1 cellular context compared by ENCODE assay signal in the genomic region with DNA sequence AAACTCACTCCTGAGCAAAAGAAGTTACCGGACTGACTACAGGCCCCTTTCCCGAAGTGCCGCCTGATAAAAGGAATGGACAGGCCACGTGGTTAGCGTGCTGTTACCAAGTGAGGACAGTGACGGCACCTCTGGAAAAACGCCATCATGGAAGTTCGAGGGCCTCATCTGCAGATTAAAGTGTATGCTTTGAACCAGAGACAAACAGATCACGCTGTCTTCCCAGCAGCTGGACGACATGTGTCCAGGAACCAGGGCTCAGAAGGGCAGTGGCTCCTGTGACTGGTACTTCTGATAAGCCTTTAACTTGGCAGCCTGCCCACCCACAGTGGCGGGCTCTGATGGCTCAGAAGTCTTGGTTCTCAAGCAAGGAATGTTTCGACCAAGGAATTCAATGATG.
TF ChIP-seq lines count a peak whose summit lies in the region.

No MANE protein-coding gene starts in this region.

TF ChIP-seq in HepG2, 621 proteins besides CTCF, POLR2A, EP300 and RAD21 (continues in another document):
- TF ChIP-seq, protein P1, sequence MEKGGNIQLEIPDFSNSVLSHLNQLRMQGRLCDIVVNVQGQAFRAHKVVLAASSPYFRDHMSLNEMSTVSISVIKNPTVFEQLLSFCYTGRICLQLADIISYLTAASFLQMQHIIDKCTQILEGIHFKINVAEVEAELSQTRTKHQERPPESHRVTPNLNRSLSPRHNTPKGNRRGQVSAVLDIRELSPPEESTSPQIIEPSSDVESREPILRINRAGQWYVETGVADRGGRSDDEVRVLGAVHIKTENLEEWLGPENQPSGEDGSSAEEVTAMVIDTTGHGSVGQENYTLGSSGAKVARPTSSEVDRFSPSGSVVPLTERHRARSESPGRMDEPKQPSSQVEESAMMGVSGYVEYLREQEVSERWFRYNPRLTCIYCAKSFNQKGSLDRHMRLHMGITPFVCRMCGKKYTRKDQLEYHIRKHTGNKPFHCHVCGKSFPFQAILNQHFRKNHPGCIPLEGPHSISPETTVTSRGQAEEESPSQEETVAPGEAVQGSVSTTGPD (CRISPR knock-in tag; IDR thresholded peaks at IDR 0.05), result no peak
- no peak for TF ChIP-seq GFI1 (CRISPR knock-in tag; IDR thresholded peaks at IDR 0.05; ENCODE audit: borderline replicate concordance)
- no peak for TF ChIP-seq ZNF547 (CRISPR knock-in tag; IDR thresholded peaks at IDR 0.05)
- TF ChIP-seq RFX1 (IDR thresholded peaks at IDR 0.05), result no peak
- 0 out of 2 replicates have a peak, but pooled peaks have one; percentile 20 for TF ChIP-seq HDAC1 (CRISPR knock-in tag; IDR thresholded peaks at IDR 0.05)
- TF ChIP-seq, protein P2, sequence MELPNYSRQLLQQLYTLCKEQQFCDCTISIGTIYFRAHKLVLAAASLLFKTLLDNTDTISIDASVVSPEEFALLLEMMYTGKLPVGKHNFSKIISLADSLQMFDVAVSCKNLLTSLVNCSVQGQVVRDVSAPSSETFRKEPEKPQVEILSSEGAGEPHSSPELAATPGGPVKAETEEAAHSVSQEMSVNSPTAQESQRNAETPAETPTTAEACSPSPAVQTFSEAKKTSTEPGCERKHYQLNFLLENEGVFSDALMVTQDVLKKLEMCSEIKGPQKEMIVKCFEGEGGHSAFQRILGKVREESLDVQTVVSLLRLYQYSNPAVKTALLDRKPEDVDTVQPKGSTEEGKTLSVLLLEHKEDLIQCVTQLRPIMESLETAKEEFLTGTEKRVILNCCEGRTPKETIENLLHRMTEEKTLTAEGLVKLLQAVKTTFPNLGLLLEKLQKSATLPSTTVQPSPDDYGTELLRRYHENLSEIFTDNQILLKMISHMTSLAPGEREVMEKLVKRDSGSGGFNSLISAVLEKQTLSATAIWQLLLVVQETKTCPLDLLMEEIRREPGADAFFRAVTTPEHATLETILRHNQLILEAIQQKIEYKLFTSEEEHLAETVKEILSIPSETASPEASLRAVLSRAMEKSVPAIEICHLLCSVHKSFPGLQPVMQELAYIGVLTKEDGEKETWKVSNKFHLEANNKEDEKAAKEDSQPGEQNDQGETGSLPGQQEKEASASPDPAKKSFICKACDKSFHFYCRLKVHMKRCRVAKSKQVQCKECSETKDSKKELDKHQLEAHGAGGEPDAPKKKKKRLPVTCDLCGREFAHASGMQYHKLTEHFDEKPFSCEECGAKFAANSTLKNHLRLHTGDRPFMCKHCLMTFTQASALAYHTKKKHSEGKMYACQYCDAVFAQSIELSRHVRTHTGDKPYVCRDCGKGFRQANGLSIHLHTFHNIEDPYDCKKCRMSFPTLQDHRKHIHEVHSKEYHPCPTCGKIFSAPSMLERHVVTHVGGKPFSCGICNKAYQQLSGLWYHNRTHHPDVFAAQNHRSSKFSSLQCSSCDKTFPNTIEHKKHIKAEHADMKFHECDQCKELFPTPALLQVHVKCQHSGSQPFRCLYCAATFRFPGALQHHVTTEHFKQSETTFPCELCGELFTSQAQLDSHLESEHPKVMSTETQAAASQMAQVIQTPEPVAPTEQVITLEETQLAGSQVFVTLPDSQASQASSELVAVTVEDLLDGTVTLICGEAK (IDR thresholded peaks at IDR 0.05), result no peak
- TF ChIP-seq, protein P2 (CRISPR knock-in tag; IDR thresholded peaks at IDR 0.05), result no peak
- TF ChIP-seq, protein P3, sequence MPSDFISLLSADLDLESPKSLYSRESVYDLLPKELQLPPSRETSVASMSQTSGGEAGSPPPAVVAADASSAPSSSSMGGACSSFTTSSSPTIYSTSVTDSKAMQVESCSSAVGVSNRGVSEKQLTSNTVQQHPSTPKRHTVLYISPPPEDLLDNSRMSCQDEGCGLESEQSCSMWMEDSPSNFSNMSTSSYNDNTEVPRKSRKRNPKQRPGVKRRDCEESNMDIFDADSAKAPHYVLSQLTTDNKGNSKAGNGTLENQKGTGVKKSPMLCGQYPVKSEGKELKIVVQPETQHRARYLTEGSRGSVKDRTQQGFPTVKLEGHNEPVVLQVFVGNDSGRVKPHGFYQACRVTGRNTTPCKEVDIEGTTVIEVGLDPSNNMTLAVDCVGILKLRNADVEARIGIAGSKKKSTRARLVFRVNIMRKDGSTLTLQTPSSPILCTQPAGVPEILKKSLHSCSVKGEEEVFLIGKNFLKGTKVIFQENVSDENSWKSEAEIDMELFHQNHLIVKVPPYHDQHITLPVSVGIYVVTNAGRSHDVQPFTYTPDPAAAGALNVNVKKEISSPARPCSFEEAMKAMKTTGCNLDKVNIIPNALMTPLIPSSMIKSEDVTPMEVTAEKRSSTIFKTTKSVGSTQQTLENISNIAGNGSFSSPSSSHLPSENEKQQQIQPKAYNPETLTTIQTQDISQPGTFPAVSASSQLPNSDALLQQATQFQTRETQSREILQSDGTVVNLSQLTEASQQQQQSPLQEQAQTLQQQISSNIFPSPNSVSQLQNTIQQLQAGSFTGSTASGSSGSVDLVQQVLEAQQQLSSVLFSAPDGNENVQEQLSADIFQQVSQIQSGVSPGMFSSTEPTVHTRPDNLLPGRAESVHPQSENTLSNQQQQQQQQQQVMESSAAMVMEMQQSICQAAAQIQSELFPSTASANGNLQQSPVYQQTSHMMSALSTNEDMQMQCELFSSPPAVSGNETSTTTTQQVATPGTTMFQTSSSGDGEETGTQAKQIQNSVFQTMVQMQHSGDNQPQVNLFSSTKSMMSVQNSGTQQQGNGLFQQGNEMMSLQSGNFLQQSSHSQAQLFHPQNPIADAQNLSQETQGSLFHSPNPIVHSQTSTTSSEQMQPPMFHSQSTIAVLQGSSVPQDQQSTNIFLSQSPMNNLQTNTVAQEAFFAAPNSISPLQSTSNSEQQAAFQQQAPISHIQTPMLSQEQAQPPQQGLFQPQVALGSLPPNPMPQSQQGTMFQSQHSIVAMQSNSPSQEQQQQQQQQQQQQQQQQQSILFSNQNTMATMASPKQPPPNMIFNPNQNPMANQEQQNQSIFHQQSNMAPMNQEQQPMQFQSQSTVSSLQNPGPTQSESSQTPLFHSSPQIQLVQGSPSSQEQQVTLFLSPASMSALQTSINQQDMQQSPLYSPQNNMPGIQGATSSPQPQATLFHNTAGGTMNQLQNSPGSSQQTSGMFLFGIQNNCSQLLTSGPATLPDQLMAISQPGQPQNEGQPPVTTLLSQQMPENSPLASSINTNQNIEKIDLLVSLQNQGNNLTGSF (CRISPR knock-in tag; IDR thresholded peaks at IDR 0.05), result no peak
- no peak for TF ChIP-seq ZNF543 (CRISPR knock-in tag; IDR thresholded peaks at IDR 0.05)
- no peak for TF ChIP-seq MAFF (IDR thresholded peaks at IDR 0.05; ENCODE audit: low read depth, low read length)
- TF ChIP-seq, protein P4, sequence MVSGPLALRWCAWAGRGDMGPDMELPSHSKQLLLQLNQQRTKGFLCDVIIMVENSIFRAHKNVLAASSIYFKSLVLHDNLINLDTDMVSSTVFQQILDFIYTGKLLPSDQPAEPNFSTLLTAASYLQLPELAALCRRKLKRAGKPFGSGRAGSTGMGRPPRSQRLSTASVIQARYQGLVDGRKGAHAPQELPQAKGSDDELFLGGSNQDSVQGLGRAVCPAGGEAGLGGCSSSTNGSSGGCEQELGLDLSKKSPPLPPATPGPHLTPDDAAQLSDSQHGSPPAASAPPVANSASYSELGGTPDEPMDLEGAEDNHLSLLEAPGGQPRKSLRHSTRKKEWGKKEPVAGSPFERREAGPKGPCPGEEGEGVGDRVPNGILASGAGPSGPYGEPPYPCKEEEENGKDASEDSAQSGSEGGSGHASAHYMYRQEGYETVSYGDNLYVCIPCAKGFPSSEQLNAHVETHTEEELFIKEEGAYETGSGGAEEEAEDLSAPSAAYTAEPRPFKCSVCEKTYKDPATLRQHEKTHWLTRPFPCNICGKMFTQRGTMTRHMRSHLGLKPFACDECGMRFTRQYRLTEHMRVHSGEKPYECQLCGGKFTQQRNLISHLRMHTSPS (CRISPR knock-in tag; IDR thresholded peaks at IDR 0.05; ENCODE audit: low read depth), result 0 out of 2 replicates have a peak, but pooled peaks have one; percentile 25
- 0 out of 2 replicates have a peak, but pooled peaks have one; percentile 23 for TF ChIP-seq ERF (CRISPR knock-in tag; IDR thresholded peaks at IDR 0.05)
- TF ChIP-seq ZNF781 (CRISPR knock-in tag; IDR thresholded peaks at IDR 0.05; ENCODE audit: borderline replicate concordance, not compliant biosample characterization), result peak; percentile 38
- TF ChIP-seq, protein P5, sequence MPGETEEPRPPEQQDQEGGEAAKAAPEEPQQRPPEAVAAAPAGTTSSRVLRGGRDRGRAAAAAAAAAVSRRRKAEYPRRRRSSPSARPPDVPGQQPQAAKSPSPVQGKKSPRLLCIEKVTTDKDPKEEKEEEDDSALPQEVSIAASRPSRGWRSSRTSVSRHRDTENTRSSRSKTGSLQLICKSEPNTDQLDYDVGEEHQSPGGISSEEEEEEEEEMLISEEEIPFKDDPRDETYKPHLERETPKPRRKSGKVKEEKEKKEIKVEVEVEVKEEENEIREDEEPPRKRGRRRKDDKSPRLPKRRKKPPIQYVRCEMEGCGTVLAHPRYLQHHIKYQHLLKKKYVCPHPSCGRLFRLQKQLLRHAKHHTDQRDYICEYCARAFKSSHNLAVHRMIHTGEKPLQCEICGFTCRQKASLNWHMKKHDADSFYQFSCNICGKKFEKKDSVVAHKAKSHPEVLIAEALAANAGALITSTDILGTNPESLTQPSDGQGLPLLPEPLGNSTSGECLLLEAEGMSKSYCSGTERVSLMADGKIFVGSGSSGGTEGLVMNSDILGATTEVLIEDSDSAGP (CRISPR knock-in tag; IDR thresholded peaks at IDR 0.05; ENCODE audit: borderline replicate concordance), result no peak
- TF ChIP-seq, protein P6, sequence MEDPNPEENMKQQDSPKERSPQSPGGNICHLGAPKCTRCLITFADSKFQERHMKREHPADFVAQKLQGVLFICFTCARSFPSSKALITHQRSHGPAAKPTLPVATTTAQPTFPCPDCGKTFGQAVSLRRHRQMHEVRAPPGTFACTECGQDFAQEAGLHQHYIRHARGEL (CRISPR knock-in tag; IDR thresholded peaks at IDR 0.05), result no peak
- no peak for TF ChIP-seq ZBTB7B (CRISPR knock-in tag; IDR thresholded peaks at IDR 0.05)
- no peak for TF ChIP-seq ZFP1 (CRISPR knock-in tag; IDR thresholded peaks at IDR 0.05)
- TF ChIP-seq, protein P7, sequence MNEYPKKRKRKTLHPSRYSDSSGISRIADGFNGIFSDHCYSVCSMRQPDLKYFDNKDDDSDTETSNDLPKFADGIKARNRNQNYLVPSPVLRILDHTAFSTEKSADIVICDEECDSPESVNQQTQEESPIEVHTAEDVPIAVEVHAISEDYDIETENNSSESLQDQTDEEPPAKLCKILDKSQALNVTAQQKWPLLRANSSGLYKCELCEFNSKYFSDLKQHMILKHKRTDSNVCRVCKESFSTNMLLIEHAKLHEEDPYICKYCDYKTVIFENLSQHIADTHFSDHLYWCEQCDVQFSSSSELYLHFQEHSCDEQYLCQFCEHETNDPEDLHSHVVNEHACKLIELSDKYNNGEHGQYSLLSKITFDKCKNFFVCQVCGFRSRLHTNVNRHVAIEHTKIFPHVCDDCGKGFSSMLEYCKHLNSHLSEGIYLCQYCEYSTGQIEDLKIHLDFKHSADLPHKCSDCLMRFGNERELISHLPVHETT (CRISPR knock-in tag; conservative IDR thresholded peaks at IDR 0.05), result no peak
- TF ChIP-seq, protein P8, sequence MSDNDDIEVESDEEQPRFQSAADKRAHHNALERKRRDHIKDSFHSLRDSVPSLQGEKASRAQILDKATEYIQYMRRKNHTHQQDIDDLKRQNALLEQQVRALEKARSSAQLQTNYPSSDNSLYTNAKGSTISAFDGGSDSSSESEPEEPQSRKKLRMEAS (IDR thresholded peaks at IDR 0.05), result peak; percentile 80; the same call in 1 of the 2 replicates
- peak; percentile 50; the same call in 1 of the 2 replicates for TF ChIP-seq MYC (CRISPR knock-in tag; IDR thresholded peaks at IDR 0.05; ENCODE audit: borderline replicate concordance)
- no peak for TF ChIP-seq ZMYM4 (CRISPR knock-in tag; IDR thresholded peaks at IDR 0.05)
- TF ChIP-seq ZFY (CRISPR knock-in tag; IDR thresholded peaks at IDR 0.05), result peak; percentile 28; the same call in 1 of the 2 replicates
- TF ChIP-seq HOXA3 (CRISPR knock-in tag; IDR thresholded peaks at IDR 0.05), result peak; percentile 42; the same call in 1 of the 2 replicates
- TF ChIP-seq ZNF331 (CRISPR knock-in tag; IDR thresholded peaks at IDR 0.05), result no peak
- TF ChIP-seq ZBTB8A (CRISPR knock-in tag; IDR thresholded peaks at IDR 0.05; ENCODE audit: borderline replicate concordance, low read depth), result no peak
- TF ChIP-seq, protein P9, sequence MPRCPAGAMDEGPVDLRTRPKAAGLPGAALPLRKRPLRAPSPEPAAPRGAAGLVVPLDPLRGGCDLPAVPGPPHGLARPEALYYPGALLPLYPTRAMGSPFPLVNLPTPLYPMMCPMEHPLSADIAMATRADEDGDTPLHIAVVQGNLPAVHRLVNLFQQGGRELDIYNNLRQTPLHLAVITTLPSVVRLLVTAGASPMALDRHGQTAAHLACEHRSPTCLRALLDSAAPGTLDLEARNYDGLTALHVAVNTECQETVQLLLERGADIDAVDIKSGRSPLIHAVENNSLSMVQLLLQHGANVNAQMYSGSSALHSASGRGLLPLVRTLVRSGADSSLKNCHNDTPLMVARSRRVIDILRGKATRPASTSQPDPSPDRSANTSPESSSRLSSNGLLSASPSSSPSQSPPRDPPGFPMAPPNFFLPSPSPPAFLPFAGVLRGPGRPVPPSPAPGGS (CRISPR knock-in tag; IDR thresholded peaks at IDR 0.05), result no peak
- no peak for TF ChIP-seq ZNF337 (CRISPR knock-in tag; IDR thresholded peaks at IDR 0.05; ENCODE audit: borderline replicate concordance, low read depth)
- TF ChIP-seq FOXA3 (CRISPR knock-in tag; IDR thresholded peaks at IDR 0.05), result peak; percentile 21; the same call in 1 of the 2 replicates
- no peak for TF ChIP-seq RCOR2 (CRISPR knock-in tag; IDR thresholded peaks at IDR 0.05)
